18 cellular contexts compared by ENCODE assay signal in the genomic region with DNA sequence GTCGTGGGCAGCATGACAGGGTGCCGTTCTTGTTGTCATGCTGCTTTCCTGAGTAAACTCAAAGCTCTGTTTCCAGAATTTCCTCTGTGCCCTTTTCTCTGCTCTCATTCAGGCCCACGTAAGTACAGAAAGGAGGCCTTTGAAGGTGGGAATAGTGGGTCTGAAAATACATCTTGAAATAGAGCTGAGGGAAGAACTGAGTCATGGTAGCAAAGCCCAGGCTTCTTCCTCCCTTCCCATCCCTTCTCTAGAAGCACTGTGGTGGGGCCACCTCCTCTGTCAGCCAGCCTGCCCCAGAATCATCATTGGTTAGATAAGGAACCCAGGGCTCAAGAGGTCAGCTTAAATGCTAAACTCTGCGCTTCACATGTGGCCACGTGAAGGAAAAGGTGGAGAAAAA. TPM values are rescaled to one million over a fixed set of nuclear protein-coding genes. Genes with fewer than 3 reads are reported as not detected.
DNase-seq lines count a peak whose midpoint lies in the region; ATAC-seq and TF ChIP-seq lines count a peak whose summit lies in the region.
"Had no signal": no experiment of that assay in that cellular context is flagged by ENCODE, and none has a peak within 500 bp of the region (broad histone marks: within the 10 kb centered on the region; RNA-seq: fewer than 3 reads in every experiment).

No MANE protein-coding gene starts in this region.

- no peaks in the 10 kb centered on the region for H3K9me3 Mint-ChIP-seq in activated CD4-positive, alpha-beta memory T cell treated with anti-CD3 and anti-CD28 coated beads for 36 hours
- H3K9me3 Mint-ChIP-seq in activated CD4-positive, alpha-beta memory T cell treated with anti-CD3 and anti-CD28 coated beads, Interleukin-2, amount 10 ng/mL, durations not matched to agents 7 days and 5 days, result no peaks in the 10 kb centered on the region
- H3K9me3 Mint-ChIP-seq in WTC11 (no peaks in the 10 kb centered on the region), endothelial cell (ENCODE audit: unreplicated experiment) (no peaks in the 10 kb centered on the region)
- H3K9me3 Mint-ChIP-seq in stimulated activated naive CD8-positive, alpha-beta T cell treated with anti-CD3 and anti-CD28 coated beads, Interleukin-15, amount 100 ng/mL, for 72 hours, result no peaks in the 10 kb centered on the region

- H3K27me3 Mint-ChIP-seq in activated CD4-positive, alpha-beta memory T cell treated with anti-CD3 and anti-CD28 coated beads for 36 hours, result no peaks in the 10 kb centered on the region
- H3K27me3 Mint-ChIP-seq in activated CD4-positive, alpha-beta memory T cell treated with anti-CD3 and anti-CD28 coated beads, Interleukin-2, amount 10 ng/mL, durations not matched to agents 7 days and 5 days, result no peaks in the 10 kb centered on the region
- H3K27me3 Mint-ChIP-seq in WTC11 (ENCODE audit: low read depth), result no peaks in the 10 kb centered on the region; the same call in 1 of the 2 replicates
- peaks cover 4% of the 10 kb centered on the region for H3K27me3 Mint-ChIP-seq in endothelial cell (ENCODE audit: unreplicated experiment)
- H3K27me3 Mint-ChIP-seq in stimulated activated naive CD8-positive, alpha-beta T cell treated with anti-CD3 and anti-CD28 coated beads, Interleukin-15, amount 100 ng/mL, for 72 hours, result no peaks in the 10 kb centered on the region

- CTCF ChIA-PET in activated CD4-positive, alpha-beta memory T cell treated with anti-CD3 and anti-CD28 coated beads for 36 hours (lab: Charles Lee), result interaction anchor here (1.0 to 6.0 kb wide), 3 partner anchors 36 to 105 kb away, joined by 3 to 41 read pairs (median 6); a partner anchor contains a TSS
- CTCF ChIA-PET in activated CD4-positive, alpha-beta memory T cell treated with anti-CD3 and anti-CD28 coated beads, Interleukin-2, amount 10 ng/mL, durations not matched to agents 7 days and 5 days (lab: Charles Lee), result interaction anchor here (0.6 to 1.9 kb wide), 5 partner anchors 19 to 401 kb away, joined by 3 to 8 read pairs (median 3); no protein-coding TSS in a partner anchor
- CTCF ChIA-PET in WTC11 (lab: Charles Lee), result interaction anchor here (0.7 to 1.8 kb wide), 5 partner anchors 19 to 259 kb away, joined by 3 to 12 read pairs (median 4); no protein-coding TSS in a partner anchor

- ATAC-seq in WTC11 (no peak), HG03139 (IDR thresholded peaks at IDR 0.05; ENCODE audit: unreplicated experiment) (no peak)
- no peak for ATAC-seq in stimulated activated naive CD8-positive, alpha-beta T cell treated with anti-CD3 and anti-CD28 coated beads, Interleukin-15, amount 100 ng/mL, for 72 hours
- ATAC-seq: right lobe of liver, SK-N-SH treated with all-trans-retinoic acid at 6 μM for 48 hours, upper lobe of right lung had no signal

- H3K36me3 Mint-ChIP-seq in activated CD4-positive, alpha-beta memory T cell treated with anti-CD3 and anti-CD28 coated beads for 36 hours, result no peaks in the 10 kb centered on the region
- no peaks in the 10 kb centered on the region for H3K36me3 Mint-ChIP-seq in activated CD4-positive, alpha-beta memory T cell treated with anti-CD3 and anti-CD28 coated beads, Interleukin-2, amount 10 ng/mL, durations not matched to agents 7 days and 5 days (ENCODE audit: low read depth)
- no peaks in the 10 kb centered on the region; the same call in 1 of the 2 replicates for H3K36me3 Mint-ChIP-seq in WTC11
- peaks cover 12% of the 10 kb centered on the region for H3K36me3 Mint-ChIP-seq in endothelial cell (ENCODE audit: low read depth, unreplicated experiment)

- POLR2A ChIA-PET in activated CD4-positive, alpha-beta memory T cell treated with anti-CD3 and anti-CD28 coated beads for 36 hours (lab: Charles Lee), result no interaction called here
- POLR2A ChIA-PET in activated CD4-positive, alpha-beta memory T cell treated with anti-CD3 and anti-CD28 coated beads, Interleukin-2, amount 10 ng/mL, durations not matched to agents 7 days and 5 days (lab: Charles Lee), result interaction anchor here (0.9 to 5.2 kb wide), 2 partner anchors 9 to 13 kb away, joined by 3 to 42 read pairs; a partner anchor contains a TSS
- POLR2A ChIA-PET in WTC11 (lab: Charles Lee), result no interaction called here

- peaks cover 25% of the 10 kb centered on the region for H3K4me1 Mint-ChIP-seq in activated CD4-positive, alpha-beta memory T cell treated with anti-CD3 and anti-CD28 coated beads for 36 hours (ENCODE audit: low read depth)
- H3K4me1 Mint-ChIP-seq in activated CD4-positive, alpha-beta memory T cell treated with anti-CD3 and anti-CD28 coated beads, Interleukin-2, amount 10 ng/mL, durations not matched to agents 7 days and 5 days, result peaks cover 20% of the 10 kb centered on the region
- peaks cover 28% of the 10 kb centered on the region for H3K4me1 Mint-ChIP-seq in WTC11
- peaks cover 16% of the 10 kb centered on the region for H3K4me1 Mint-ChIP-seq in endothelial cell (ENCODE audit: unreplicated experiment)
- H3K4me1 Mint-ChIP-seq in stimulated activated naive CD8-positive, alpha-beta T cell treated with anti-CD3 and anti-CD28 coated beads, Interleukin-15, amount 100 ng/mL, for 72 hours, result peaks cover 64% of the 10 kb centered on the region

- peak overlapping the region; percentile 85 for H3K27ac Mint-ChIP-seq in activated CD4-positive, alpha-beta memory T cell treated with anti-CD3 and anti-CD28 coated beads for 36 hours
- H3K27ac Mint-ChIP-seq in activated CD4-positive, alpha-beta memory T cell treated with anti-CD3 and anti-CD28 coated beads, Interleukin-2, amount 10 ng/mL, durations not matched to agents 7 days and 5 days, result no peak overlapping the region
- H3K27ac Mint-ChIP-seq in WTC11 (peak overlapping the region; percentile 11), endothelial cell (ENCODE audit: unreplicated experiment) (peak overlapping the region; percentile 67)
- peak overlapping the region; percentile 83 to 92 for H3K27ac Mint-ChIP-seq in stimulated activated naive CD8-positive, alpha-beta T cell treated with anti-CD3 and anti-CD28 coated beads, Interleukin-15, amount 100 ng/mL, for 72 hours

- intact Hi-C loops in activated CD4-positive, alpha-beta memory T cell treated with anti-CD3 and anti-CD28 coated beads for 36 hours (cut with micrococcal nuclease), result no loop called here

- no peak for TF ChIP-seq CTCF in WTC11 (IDR thresholded peaks at IDR 0.05)
- no peak for TF ChIP-seq CTCF in endothelial cell (IDR thresholded peaks at IDR 0.05; ENCODE audit: unreplicated experiment)

- DNase-seq in activated CD4-positive, alpha-beta memory T cell treated with anti-CD3 and anti-CD28 coated beads for 36 hours, result no peak
- DNase-seq in activated CD4-positive, alpha-beta memory T cell treated with anti-CD3 and anti-CD28 coated beads, Interleukin-2, amount 10 ng/mL, durations not matched to agents 7 days and 5 days, result no peak
- no peak for DNase-seq in WTC11 (ENCODE audit: low spot score)
- no peak for DNase-seq in endothelial cell (ENCODE audit: low spot score)
- no peak for DNase-seq in stimulated activated naive CD8-positive, alpha-beta T cell treated with anti-CD3 and anti-CD28 coated beads, Interleukin-15, amount 100 ng/mL, for 72 hours
- DNase-seq in stimulated activated naive CD4-positive, alpha-beta T cell (lab: John Stamatoyannopoulos, UW), result no peak
- DNase-seq in RPMI8226, result no peak
- DNase-seq: activated CD8-positive, alpha-beta memory T cell treated with anti-CD3 and anti-CD28 coated beads, Interleukin-2, amount 50 U/mL, for 48 hours; aorta; dermis blood vessel endothelial cell; esophagus squamous epithelium; NCI-H526 treated with DMSO at 0.1 percent for 48 hours; right lobe of liver; stimulated activated CD4-positive, alpha-beta T cell treated with anti-CD3 and anti-CD28 coated beads, Interleukin-2, amount 100 ng/mL, for 48 hours; upper lobe of right lung had no signal

- no peak overlapping the region for H3K4me3 Mint-ChIP-seq in activated CD4-positive, alpha-beta memory T cell treated with anti-CD3 and anti-CD28 coated beads for 36 hours
- H3K4me3 Mint-ChIP-seq in activated CD4-positive, alpha-beta memory T cell treated with anti-CD3 and anti-CD28 coated beads, Interleukin-2, amount 10 ng/mL, durations not matched to agents 7 days and 5 days, result no peak overlapping the region
- H3K4me3 Mint-ChIP-seq in WTC11 (no peak overlapping the region), endothelial cell (ENCODE audit: unreplicated experiment) (no peak overlapping the region)
- no peak overlapping the region for H3K4me3 Mint-ChIP-seq in stimulated activated naive CD8-positive, alpha-beta T cell treated with anti-CD3 and anti-CD28 coated beads, Interleukin-15, amount 100 ng/mL, for 72 hours

RNA-seq across cellular contexts. Expression of a gene that starts 9.4 kb away (rescaled TPM):
- 1 to 10 TPM; 2.9 to 3.1 TPM for total RNA-seq in activated CD4-positive, alpha-beta memory T cell treated with anti-CD3 and anti-CD28 coated beads for 36 hours
- total RNA-seq in activated CD4-positive, alpha-beta memory T cell treated with anti-CD3 and anti-CD28 coated beads, Interleukin-2, amount 10 ng/mL, durations not matched to agents 7 days and 5 days, result 1 to 10 TPM; 4.5 to 5.0 TPM
- total RNA-seq in WTC11 (2021), result 1.7 to 3.6 TPM (median 2.8 TPM) in 3 replicates
- 0.56 TPM for total RNA-seq in endothelial cell (ENCODE audit: unreplicated experiment)

RNA-seq across cellular contexts. Expression of a gene that starts 14.4 kb away (rescaled TPM):
- 100 to 1,000 TPM; 185 to 193 TPM for total RNA-seq in activated CD4-positive, alpha-beta memory T cell treated with anti-CD3 and anti-CD28 coated beads for 36 hours
- 100 to 1,000 TPM; 236 to 241 TPM for total RNA-seq in activated CD4-positive, alpha-beta memory T cell treated with anti-CD3 and anti-CD28 coated beads, Interleukin-2, amount 10 ng/mL, durations not matched to agents 7 days and 5 days
- total RNA-seq in WTC11 (2021), result 34.8 to 40.9 TPM (median 35.3 TPM) in 3 replicates
- 15.3 TPM for total RNA-seq in endothelial cell (ENCODE audit: unreplicated experiment)

RNA-seq across cellular contexts. Expression of a gene that starts 21.7 kb away (rescaled TPM):
- total RNA-seq in activated CD4-positive, alpha-beta memory T cell treated with anti-CD3 and anti-CD28 coated beads for 36 hours, result 10 to 100 TPM; 10.1 to 10.7 TPM
- total RNA-seq in activated CD4-positive, alpha-beta memory T cell treated with anti-CD3 and anti-CD28 coated beads, Interleukin-2, amount 10 ng/mL, durations not matched to agents 7 days and 5 days, result 10 to 100 TPM; 10.7 to 14.8 TPM
- total RNA-seq in WTC11 (2021), result 23.3 to 38.3 TPM (median 25.8 TPM) in 3 replicates
- 17.0 TPM for total RNA-seq in endothelial cell (ENCODE audit: unreplicated experiment)

RNA-seq across cellular contexts. Expression of a gene that starts 29.2 kb away (rescaled TPM):
- total RNA-seq in activated CD4-positive, alpha-beta memory T cell treated with anti-CD3 and anti-CD28 coated beads for 36 hours, result 10 to 100 TPM in 1 of 2 experiments, 1 to 10 TPM in 1; 10.0 to 11.7 TPM
- total RNA-seq in activated CD4-positive, alpha-beta memory T cell treated with anti-CD3 and anti-CD28 coated beads, Interleukin-2, amount 10 ng/mL, durations not matched to agents 7 days and 5 days, result 10 to 100 TPM; 19.0 TPM
- total RNA-seq in WTC11 (2021), result 29.0 to 32.6 TPM (median 31.6 TPM) in 3 replicates
- total RNA-seq in endothelial cell (ENCODE audit: unreplicated experiment), result 47.5 TPM

RNA-seq across cellular contexts. Expression of a gene that starts 37.5 kb away (rescaled TPM):
- total RNA-seq in activated CD4-positive, alpha-beta memory T cell treated with anti-CD3 and anti-CD28 coated beads for 36 hours, result under 1 TPM in 1 of 2 experiments, not detected in 1; 0.76 TPM
- total RNA-seq in activated CD4-positive, alpha-beta memory T cell treated with anti-CD3 and anti-CD28 coated beads, Interleukin-2, amount 10 ng/mL, durations not matched to agents 7 days and 5 days, result 1 to 10 TPM in 1 of 2 experiments, under 1 TPM in 1; 0.76 to 1.3 TPM
- total RNA-seq in WTC11 (2021), result 7.0 to 12.4 TPM (median 7.4 TPM) in 3 replicates
- 0.56 TPM for total RNA-seq in endothelial cell (ENCODE audit: unreplicated experiment)
- total RNA-seq: mesenteric fat pad had no signal
